In the genomic region with DNA sequence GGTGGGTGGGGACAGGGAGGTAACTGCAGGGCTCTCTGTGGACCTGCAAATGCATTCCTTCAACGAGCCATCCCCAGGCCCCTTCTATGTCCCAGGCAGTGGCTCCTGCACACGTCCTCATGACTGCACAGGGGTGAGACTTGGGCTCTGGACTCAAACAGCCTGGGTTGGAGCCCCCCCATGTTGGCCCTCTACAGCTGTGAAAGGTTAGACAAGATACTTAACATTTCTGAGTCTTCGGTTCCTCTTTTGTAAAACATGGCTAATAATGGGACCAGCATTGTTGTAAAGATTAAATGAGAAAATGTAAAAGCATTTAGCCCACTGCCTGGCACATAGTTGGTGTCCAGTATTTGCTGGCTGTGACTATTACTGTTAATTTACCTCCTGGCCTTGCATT, we compare ENCODE assay signal across 18 cellular contexts. TPM values are rescaled to one million over a fixed set of nuclear protein-coding genes. Genes with fewer than 3 reads are reported as not detected.
DNase-seq lines count a peak whose midpoint lies in the region; ATAC-seq and TF ChIP-seq lines count a peak whose summit lies in the region.
"Had no signal": no experiment of that assay in that cellular context is flagged by ENCODE, and none has a peak within 500 bp of the region (broad histone marks: within the 10 kb centered on the region; RNA-seq: fewer than 3 reads in every experiment).

No MANE protein-coding gene starts in this region.

- no peaks in the 10 kb centered on the region for H3K27me3 Mint-ChIP-seq in brain
- no peaks in the 10 kb centered on the region for H3K27me3 Mint-ChIP-seq in stimulated activated memory B cell treated with anti-CD40 and anti-IgM and Interleukin-4, amounts not matched to agents 10 μg/mL and 1 μg/mL and 100 μg/mL, for 72 hours
- no peaks in the 10 kb centered on the region for H3K27me3 Mint-ChIP-seq in activated CD4-positive, alpha-beta T cell treated with anti-CD3 and anti-CD28 coated beads, Interleukin-2, amount 10 ng/mL, durations not matched to agents 7 days and 5 days
- H3K27me3 Mint-ChIP-seq in activated CD4-positive, alpha-beta memory T cell treated with anti-CD3 and anti-CD28 coated beads for 36 hours: no peaks in the 10 kb centered on the region

- peak overlapping the region in 3 of 5 experiments; percentile 48 to 87 (median 82) for H3K27ac Mint-ChIP-seq in brain
- H3K27ac Mint-ChIP-seq in stimulated activated memory B cell treated with anti-CD40 and anti-IgM and Interleukin-4, amounts not matched to agents 10 μg/mL and 1 μg/mL and 100 μg/mL, for 72 hours: no peak overlapping the region
- no peak overlapping the region for H3K27ac Mint-ChIP-seq in activated CD4-positive, alpha-beta T cell treated with anti-CD3 and anti-CD28 coated beads, Interleukin-2, amount 10 ng/mL, durations not matched to agents 7 days and 5 days
- no peak overlapping the region for H3K27ac Mint-ChIP-seq in activated CD4-positive, alpha-beta memory T cell treated with anti-CD3 and anti-CD28 coated beads for 36 hours

- peaks cover 55% of the 10 kb centered on the region for H3K4me1 Mint-ChIP-seq in brain
- H3K4me1 Mint-ChIP-seq in stimulated activated memory B cell treated with anti-CD40 and anti-IgM and Interleukin-4, amounts not matched to agents 10 μg/mL and 1 μg/mL and 100 μg/mL, for 72 hours: no peaks in the 10 kb centered on the region
- no peaks in the 10 kb centered on the region for H3K4me1 Mint-ChIP-seq in activated CD4-positive, alpha-beta T cell treated with anti-CD3 and anti-CD28 coated beads, Interleukin-2, amount 10 ng/mL, durations not matched to agents 7 days and 5 days
- H3K4me1 Mint-ChIP-seq in activated CD4-positive, alpha-beta memory T cell treated with anti-CD3 and anti-CD28 coated beads for 36 hours (ENCODE audit: low read depth): no peaks in the 10 kb centered on the region

- CTCF ChIA-PET in activated CD4-positive, alpha-beta T cell treated with anti-CD3 and anti-CD28 coated beads, Interleukin-2, amount 10 ng/mL, durations not matched to agents 7 days and 5 days (lab: Charles Lee): no interaction called here
- CTCF ChIA-PET in activated CD4-positive, alpha-beta memory T cell treated with anti-CD3 and anti-CD28 coated beads for 36 hours (lab: Charles Lee): interaction anchor here (1.0 kb wide), 1 partner anchor 43 kb away, joined by 3 read pairs; no protein-coding TSS in a partner anchor

- POLR2A ChIA-PET in activated CD4-positive, alpha-beta T cell treated with anti-CD3 and anti-CD28 coated beads, Interleukin-2, amount 10 ng/mL, durations not matched to agents 7 days and 5 days (lab: Charles Lee): no interaction called here
- POLR2A ChIA-PET in activated CD4-positive, alpha-beta memory T cell treated with anti-CD3 and anti-CD28 coated beads for 36 hours (lab: Charles Lee): interaction anchor here (0.6 kb wide), 1 partner anchor 17 kb away, joined by 3 read pairs; no protein-coding TSS in a partner anchor

- no peaks in the 10 kb centered on the region for H4K20me1 ChIP-seq in BLaER1 treated with 17β-estradiol and CSF1 and Interleukin-3, amounts not matched to agents 10 nM and 100 nM

- peak overlapping the region in 6 of 11 experiments; percentile 29 to 87 (median 46); a peak in 6 of 22 replicates for H3K27ac ChIP-seq in BLaER1 treated with 17β-estradiol and CSF1 and Interleukin-3, amounts not matched to agents 10 nM and 100 nM
- H3K27ac ChIP-seq: A549, C4-2B, HL-60, SK-N-MC had no signal

- peaks cover 0 to 13% (median 10%) of the 10 kb centered on the region in 11 experiments; a peak in 16 of 22 replicates for H3K9me3 ChIP-seq in BLaER1 treated with 17β-estradiol and CSF1 and Interleukin-3, amounts not matched to agents 10 nM and 100 nM (replicated peaks in 1 of 11)
- H3K9me3 ChIP-seq: A549 had no signal

- peaks cover 0 to 13% (median 0%) of the 10 kb centered on the region in 11 experiments; a peak in 3 of 22 replicates for H3K36me3 ChIP-seq in BLaER1 treated with 17β-estradiol and CSF1 and Interleukin-3, amounts not matched to agents 10 nM and 100 nM

- H3K4me1 ChIP-seq in BLaER1 treated with 17β-estradiol and CSF1 and Interleukin-3, amounts not matched to agents 10 nM and 100 nM: peaks cover 36 to 72% (median 65%) of the 10 kb centered on the region in 10 experiments

- H3K4me2 ChIP-seq in BLaER1 treated with 17β-estradiol and CSF1 and Interleukin-3, amounts not matched to agents 10 nM and 100 nM: peak overlapping the region; percentile 17 to 92 (median 86); a peak in 20 of 22 replicates
- H3K4me2 ChIP-seq: A549 had no signal

- DNase-seq in islet precursor cell: no peak
- DNase-seq in activated CD4-positive, alpha-beta T cell treated with anti-CD3 and anti-CD28 coated beads, Interleukin-2, amount 10 ng/mL, durations not matched to agents 7 days and 5 days: no peak
- no peak for DNase-seq in activated CD4-positive, alpha-beta memory T cell treated with anti-CD3 and anti-CD28 coated beads for 36 hours
- DNase-seq: GDM1, NCI-H187 treated with DMSO at 0.1 percent for 48 hours, NCI-H345, NCI-H526 treated with DMSO at 0.1 percent for 48 hours, PC-3 had no signal

- no peaks in the 10 kb centered on the region for H3K27me3 ChIP-seq in BLaER1 treated with 17β-estradiol and CSF1 and Interleukin-3, amounts not matched to agents 10 nM and 100 nM

- no peak for TF ChIP-seq CTCF in brain (conservative IDR thresholded peaks at IDR 0.05)

- no peak overlapping the region for H3K9ac ChIP-seq in BLaER1 treated with 17β-estradiol and CSF1 and Interleukin-3, amounts not matched to agents 10 nM and 100 nM

- H3K4me3 ChIP-seq in BLaER1 treated with 17β-estradiol and CSF1 and Interleukin-3, amounts not matched to agents 10 nM and 100 nM: 0 out of 20 replicates have a peak overlapping the region, but pooled peaks of 1 of the 10 experiments have one; percentile 0
- H3K4me3 ChIP-seq: A549, SK-N-MC had no signal

- ATAC-seq in HG03175 (IDR thresholded peaks at IDR 0.05; ENCODE audit: unreplicated experiment) (peak; percentile 50), GM21825 (IDR thresholded peaks at IDR 0.05; ENCODE audit: unreplicated experiment) (no peak)
- peak; percentile 58 for ATAC-seq in stimulated activated memory B cell treated with anti-CD40 and anti-IgM and Interleukin-4, amounts not matched to agents 10 μg/mL and 1 μg/mL and 100 μg/mL, for 72 hours
- ATAC-seq: A549, HCT116, PC-3 had no signal

- H3K9me3 Mint-ChIP-seq in brain: no peaks in the 10 kb centered on the region
- H3K9me3 Mint-ChIP-seq in stimulated activated memory B cell treated with anti-CD40 and anti-IgM and Interleukin-4, amounts not matched to agents 10 μg/mL and 1 μg/mL and 100 μg/mL, for 72 hours: no peaks in the 10 kb centered on the region
- H3K9me3 Mint-ChIP-seq in activated CD4-positive, alpha-beta T cell treated with anti-CD3 and anti-CD28 coated beads, Interleukin-2, amount 10 ng/mL, durations not matched to agents 7 days and 5 days: no peaks in the 10 kb centered on the region
- no peaks in the 10 kb centered on the region for H3K9me3 Mint-ChIP-seq in activated CD4-positive, alpha-beta memory T cell treated with anti-CD3 and anti-CD28 coated beads for 36 hours

- intact Hi-C loops in activated CD4-positive, alpha-beta memory T cell treated with anti-CD3 and anti-CD28 coated beads for 36 hours (cut with micrococcal nuclease): no loop called here

- H3K4me3 Mint-ChIP-seq in brain: no peak overlapping the region
- H3K4me3 Mint-ChIP-seq in stimulated activated memory B cell treated with anti-CD40 and anti-IgM and Interleukin-4, amounts not matched to agents 10 μg/mL and 1 μg/mL and 100 μg/mL, for 72 hours: no peak overlapping the region
- H3K4me3 Mint-ChIP-seq in activated CD4-positive, alpha-beta T cell treated with anti-CD3 and anti-CD28 coated beads, Interleukin-2, amount 10 ng/mL, durations not matched to agents 7 days and 5 days: no peak overlapping the region
- H3K4me3 Mint-ChIP-seq in activated CD4-positive, alpha-beta memory T cell treated with anti-CD3 and anti-CD28 coated beads for 36 hours: no peak overlapping the region

- peaks cover 32% of the 10 kb centered on the region for H3K36me3 Mint-ChIP-seq in brain
- H3K36me3 Mint-ChIP-seq in stimulated activated memory B cell treated with anti-CD40 and anti-IgM and Interleukin-4, amounts not matched to agents 10 μg/mL and 1 μg/mL and 100 μg/mL, for 72 hours: no peaks in the 10 kb centered on the region
- H3K36me3 Mint-ChIP-seq in activated CD4-positive, alpha-beta T cell treated with anti-CD3 and anti-CD28 coated beads, Interleukin-2, amount 10 ng/mL, durations not matched to agents 7 days and 5 days (ENCODE audit: low read depth): no peaks in the 10 kb centered on the region
- no peaks in the 10 kb centered on the region for H3K36me3 Mint-ChIP-seq in activated CD4-positive, alpha-beta memory T cell treated with anti-CD3 and anti-CD28 coated beads for 36 hours

RNA-seq across cellular contexts. Expression of a gene that starts 41.8 kb away (rescaled TPM):
- 11.4 TPM for polyA plus RNA-seq in brain (ENCODE audit: insufficient read depth, low read depth, low replicate concordance)
- total RNA-seq in activated CD4-positive, alpha-beta T cell treated with anti-CD3 and anti-CD28 coated beads, Interleukin-2, amount 10 ng/mL, durations not matched to agents 7 days and 5 days: under 1 TPM; 0.02 TPM
- total RNA-seq in activated CD4-positive, alpha-beta memory T cell treated with anti-CD3 and anti-CD28 coated beads for 36 hours: under 1 TPM; 0.19 to 0.31 TPM

Comparison
In these comparisons a context has a peak if more than half of its experiments do, and no peak if none do; other contexts are left out.
1. H3K27ac Mint-ChIP-seq: peak in brain (3 of 5); none in stimulated activated memory B cell treated with anti-CD40 and anti-IgM and Interleukin-4, amounts not matched to agents 10 μg/mL and 1 μg/mL and 100 μg/mL, for 72 hours (single experiment), activated CD4-positive, alpha-beta T cell treated with anti-CD3 and anti-CD28 coated beads, Interleukin-2, amount 10 ng/mL, durations not matched to agents 7 days and 5 days (single experiment) and activated CD4-positive, alpha-beta memory T cell treated with anti-CD3 and anti-CD28 coated beads for 36 hours (single experiment).